ENCODE assay signal across 12 cellular contexts in genomic region chr17:82399030-82399429, GRCh38. TPM values are rescaled to one million over a fixed set of nuclear protein-coding genes. Genes with fewer than 3 reads are reported as not detected.
DNase-seq lines count a peak whose midpoint lies in the region; ATAC-seq and TF ChIP-seq lines count a peak whose summit lies in the region.
"Had no signal": no experiment of that assay in that cellular context is flagged by ENCODE, and none has a peak within 500 bp of the region (broad histone marks: within the 10 kb centered on the region; RNA-seq: fewer than 3 reads in every experiment).

No MANE protein-coding gene starts in this region.

- no peaks in the 10 kb centered on the region for H3K9me3 ChIP-seq in CD4-positive, alpha-beta memory T cell (ENCODE audit: control insufficient read depth in 1 of 2, low read length in 2 of 2)
- H3K9me3 ChIP-seq in smooth muscle cell (replicated peaks; ENCODE audit: low read depth): no peaks in the 10 kb centered on the region
- H3K9me3 ChIP-seq: HAP-1, neutrophil had no signal

- no peak overlapping the region for H3K27ac Mint-ChIP-seq in CD4-positive, alpha-beta memory T cell
- H3K27ac Mint-ChIP-seq: T-cell had no signal

- CTCF ChIA-PET in CD4-positive, alpha-beta memory T cell (lab: Charles Lee; ENCODE audit: partially characterized antibody): no interaction called here

- no peak overlapping the region for H3K4me3 Mint-ChIP-seq in CD4-positive, alpha-beta memory T cell
- H3K4me3 Mint-ChIP-seq: T-cell had no signal

- H3K27ac ChIP-seq in KMS-11 (no peak overlapping the region; the same call in 1 of the 2 replicates), smooth muscle cell (ENCODE audit: low read depth) (no peak overlapping the region)
- no peak overlapping the region for H3K27ac ChIP-seq in CD4-positive, alpha-beta memory T cell (ENCODE audit: low read depth, low read length)
- H3K27ac ChIP-seq: neutrophil had no signal

- WGBS in smooth muscle cell (ENCODE audit: low lambda C conversion rate): 51% methylated on average over 14 of the region's 14 CpGs

- intact Hi-C loops in CD4-positive, alpha-beta memory T cell (cut with micrococcal nuclease): no loop called here

- TF ChIP-seq CTCF in AG09309 (IDR thresholded peaks at IDR 0.05; ENCODE audit: control insufficient read depth, insufficient read depth, low read depth, low read length, missing control alignments) (no peak), KMS-11 (conservative IDR thresholded peaks at IDR 0.05; ENCODE audit: low read depth, low read length) (no peak), choroid plexus epithelial cell (conservative IDR thresholded peaks at IDR 0.05; ENCODE audit: low read depth, low read length) (no peak), smooth muscle cell (IDR thresholded peaks at IDR 0.05; ENCODE audit: borderline replicate concordance, insufficient read depth, poor library complexity, severe bottlenecking) (no peak)

- H3K4me1 ChIP-seq in KMS-11 (ENCODE audit: low read depth, poor library complexity, severe bottlenecking) (peaks cover 51% of the 10 kb centered on the region), smooth muscle cell (ENCODE audit: low read depth) (no peaks in the 10 kb centered on the region)
- peaks cover 14% of the 10 kb centered on the region for H3K4me1 ChIP-seq in CD4-positive, alpha-beta memory T cell (ENCODE audit: insufficient read depth, low read length)
- H3K4me1 ChIP-seq: HAP-1 had no signal

- no peak for ATAC-seq in HG03520 (IDR thresholded peaks at IDR 0.05; ENCODE audit: unreplicated experiment)
- ATAC-seq: T-cell had no signal

- peak overlapping the region; percentile 84; the same call in 1 of the 2 replicates for H3K4me2 ChIP-seq in KMS-11
- H3K4me2 ChIP-seq in smooth muscle cell: no peak overlapping the region

- POLR2A ChIA-PET in CD4-positive, alpha-beta memory T cell (lab: Charles Lee; ENCODE audit: partially characterized antibody): interaction anchor here (0.6 kb wide), 1 partner anchor 21 kb away, joined by 3 read pairs; no protein-coding TSS in a partner anchor

- DNase-seq in AG09309 (ENCODE audit: low read depth): peak; percentile 95
- DNase-seq in choroid plexus epithelial cell (ENCODE audit: low read depth): peak; percentile 33
- peak; percentile 63 for DNase-seq in midbrain (lab: John Stamatoyannopoulos, UW)
- no peak for DNase-seq in CD4-positive, alpha-beta memory T cell
- no peak for DNase-seq in smooth muscle cell (lab: John Stamatoyannopoulos, UW; ENCODE audit: unreplicated experiment)
- DNase-seq in stimulated activated CD4-positive, alpha-beta T cell treated with anti-CD3 and anti-CD28 coated beads, Interleukin-4, amount 100 ng/mL, for 1 hour: no peak
- DNase-seq: T-cell had no signal

- H3K4me3 ChIP-seq in AG09309 (ENCODE audit: control insufficient read depth, low read depth, low read length): no peak overlapping the region
- no peak overlapping the region for H3K4me3 ChIP-seq in KMS-11 (IDR thresholded peaks at IDR 0.05; ENCODE audit: insufficient read depth, low read depth, low read length)
- H3K4me3 ChIP-seq in choroid plexus epithelial cell (ENCODE audit: low read depth, low read length): no peak overlapping the region
- no peak overlapping the region for H3K4me3 ChIP-seq in CD4-positive, alpha-beta memory T cell (ENCODE audit: low read length in 2 of 2)
- H3K4me3 ChIP-seq in smooth muscle cell: no peak overlapping the region
- H3K4me3 ChIP-seq: HAP-1 had no signal

- H3K27me3 ChIP-seq in KMS-11 (ENCODE audit: insufficient read depth, low read depth) (no peaks in the 10 kb centered on the region), smooth muscle cell (ENCODE audit: low read depth) (no peaks in the 10 kb centered on the region)
- H3K27me3 ChIP-seq in CD4-positive, alpha-beta memory T cell (ENCODE audit: insufficient read depth, low read length): no peaks in the 10 kb centered on the region
- H3K27me3 ChIP-seq: neutrophil had no signal

- peaks cover 5 to 21% (median 14%) of the 10 kb centered on the region in 4 donors for H3K4me1 Mint-ChIP-seq in CD4-positive, alpha-beta memory T cell

- H3K9ac ChIP-seq in KMS-11 (no peak overlapping the region), smooth muscle cell (ENCODE audit: low read depth) (no peak overlapping the region)

- peaks cover 0 to 2% (median 0%) of the 10 kb centered on the region in 8 donors for H3K9me3 Mint-ChIP-seq in CD4-positive, alpha-beta memory T cell
- H3K9me3 Mint-ChIP-seq: T-cell had no signal

- no peaks in the 10 kb centered on the region for H3K36me3 ChIP-seq in KMS-11 (ENCODE audit: insufficient read depth)
- peaks cover 4% of the 10 kb centered on the region for H3K36me3 ChIP-seq in CD4-positive, alpha-beta memory T cell (ENCODE audit: insufficient read depth, low read length)
- H3K36me3 ChIP-seq in smooth muscle cell (ENCODE audit: low read depth): no peaks in the 10 kb centered on the region
- H3K36me3 ChIP-seq: HAP-1, neutrophil had no signal

- no peaks in the 10 kb centered on the region for H3K79me2 ChIP-seq in KMS-11 (ENCODE audit: insufficient read depth, low read depth)
- no peaks in the 10 kb centered on the region for H3K79me2 ChIP-seq in smooth muscle cell (ENCODE audit: low read depth)

- H3F3A ChIP-seq in smooth muscle cell (ENCODE audit: low read depth): peaks cover 4% of the 10 kb centered on the region

- H4K20me1 ChIP-seq in KMS-11 (ENCODE audit: insufficient read depth) (no peaks in the 10 kb centered on the region), smooth muscle cell (ENCODE audit: low read depth) (no peaks in the 10 kb centered on the region)

- no peak overlapping the region for H2AFZ ChIP-seq in KMS-11 (ENCODE audit: low read depth)
- H2AFZ ChIP-seq in smooth muscle cell (ENCODE audit: low read depth): no peak overlapping the region

- H3K36me3 Mint-ChIP-seq in CD4-positive, alpha-beta memory T cell: peaks cover 9 to 24% of the 10 kb centered on the region in 2 donors

- no peaks in the 10 kb centered on the region for H3K27me3 Mint-ChIP-seq in CD4-positive, alpha-beta memory T cell
- H3K27me3 Mint-ChIP-seq: T-cell had no signal

RNA-seq across cellular contexts. Expression of gene HEXD, which starts 19.1 kb away (rescaled TPM):
- total RNA-seq in CD4-positive, alpha-beta memory T cell: 100 to 1,000 TPM; 105 to 113 TPM
- polyA plus RNA-seq in CD4-positive, alpha-beta memory T cell: 10 to 100 TPM; 12.6 to 15.1 TPM
- 1.5 and 9.2 TPM in 2 replicates for total RNA-seq in smooth muscle cell
- 9.2 and 13.8 TPM in 2 replicates for polyA plus RNA-seq in smooth muscle cell

RNA-seq across cellular contexts. Expression of gene OGFOD3, which starts 19.4 kb away (rescaled TPM):
- 10 to 100 TPM; 28.8 to 30.3 TPM for total RNA-seq in CD4-positive, alpha-beta memory T cell
- polyA plus RNA-seq in CD4-positive, alpha-beta memory T cell: 10 to 100 TPM; 23.4 to 36.1 TPM
- 10.5 and 18.4 TPM in 2 replicates for total RNA-seq in smooth muscle cell
- 21.0 and 30.4 TPM in 2 replicates for polyA plus RNA-seq in smooth muscle cell

RNA-seq across cellular contexts. Expression of gene UTS2R, which starts 27.5 kb away (rescaled TPM):
- total RNA-seq in CD4-positive, alpha-beta memory T cell: not detected
- not detected for polyA plus RNA-seq in CD4-positive, alpha-beta memory T cell
- not detected in 2 replicates for total RNA-seq in smooth muscle cell
- polyA plus RNA-seq in smooth muscle cell: 0.30 TPM in 1 of 2 replicates, not detected in the other
- total RNA-seq: bronchial epithelial cell, T-cell had no signal

RNA-seq across cellular contexts. Expression of gene TEX19, which starts 40.0 kb away (rescaled TPM):
- not detected for total RNA-seq in CD4-positive, alpha-beta memory T cell
- not detected for polyA plus RNA-seq in CD4-positive, alpha-beta memory T cell
- not detected in 2 replicates for total RNA-seq in smooth muscle cell
- not detected in 2 replicates for polyA plus RNA-seq in smooth muscle cell
- total RNA-seq: bronchial epithelial cell, T-cell had no signal

RNA-seq across cellular contexts. Expression of gene CYBC1, which starts 51.5 kb away (rescaled TPM):
- total RNA-seq in CD4-positive, alpha-beta memory T cell: 100 to 1,000 TPM; 236 to 249 TPM
- polyA plus RNA-seq in CD4-positive, alpha-beta memory T cell: 100 to 1,000 TPM; 166 to 237 TPM
- 23.3 and 26.1 TPM in 2 replicates for total RNA-seq in smooth muscle cell
- 65.8 and 66.0 TPM in 2 replicates for polyA plus RNA-seq in smooth muscle cell

Comparison
In these comparisons a context has a peak if more than half of its experiments do, and no peak if none do; other contexts are left out.
1. DNase-seq: peak in AG09309 (single experiment), choroid plexus epithelial cell (single experiment) and midbrain (single experiment); none in CD4-positive, alpha-beta memory T cell (0 of 5), smooth muscle cell (single experiment) and stimulated activated CD4-positive, alpha-beta T cell treated with anti-CD3 and anti-CD28 coated beads, Interleukin-4, amount 100 ng/mL, for 1 hour (single experiment).
2. RNA of gene HEXD, which starts 19.1 kb away (total RNA-seq): 105 to 113 TPM in CD4-positive, alpha-beta memory T cell; 1.5 to 9.2 TPM in smooth muscle cell; every median in the first group is over 10 times any median in the second.